In genomic region chr14:102509744-102510615, GRCh38 we compare ENCODE assay signal across 1 cellular context.
TF ChIP-seq lines count a peak whose summit lies in the region.

A gene with protein sequence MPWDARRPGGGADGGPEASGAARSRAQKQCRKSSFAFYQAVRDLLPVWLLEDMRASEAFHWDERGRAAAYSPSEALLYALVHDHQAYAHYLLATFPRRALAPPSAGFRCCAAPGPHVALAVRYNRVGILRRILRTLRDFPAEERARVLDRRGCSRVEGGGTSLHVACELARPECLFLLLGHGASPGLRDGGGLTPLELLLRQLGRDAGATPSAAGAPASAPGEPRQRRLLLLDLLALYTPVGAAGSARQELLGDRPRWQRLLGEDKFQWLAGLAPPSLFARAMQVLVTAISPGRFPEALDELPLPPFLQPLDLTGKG (minus strand): TSS chr14:102509776. CDS start chr14:102507889, 1,887 bp downstream.

TF ChIP-seq in HepG2, 621 proteins besides CTCF, POLR2A, EP300 and RAD21 (continued from another document and continues in another):
- TF ChIP-seq, protein P1, sequence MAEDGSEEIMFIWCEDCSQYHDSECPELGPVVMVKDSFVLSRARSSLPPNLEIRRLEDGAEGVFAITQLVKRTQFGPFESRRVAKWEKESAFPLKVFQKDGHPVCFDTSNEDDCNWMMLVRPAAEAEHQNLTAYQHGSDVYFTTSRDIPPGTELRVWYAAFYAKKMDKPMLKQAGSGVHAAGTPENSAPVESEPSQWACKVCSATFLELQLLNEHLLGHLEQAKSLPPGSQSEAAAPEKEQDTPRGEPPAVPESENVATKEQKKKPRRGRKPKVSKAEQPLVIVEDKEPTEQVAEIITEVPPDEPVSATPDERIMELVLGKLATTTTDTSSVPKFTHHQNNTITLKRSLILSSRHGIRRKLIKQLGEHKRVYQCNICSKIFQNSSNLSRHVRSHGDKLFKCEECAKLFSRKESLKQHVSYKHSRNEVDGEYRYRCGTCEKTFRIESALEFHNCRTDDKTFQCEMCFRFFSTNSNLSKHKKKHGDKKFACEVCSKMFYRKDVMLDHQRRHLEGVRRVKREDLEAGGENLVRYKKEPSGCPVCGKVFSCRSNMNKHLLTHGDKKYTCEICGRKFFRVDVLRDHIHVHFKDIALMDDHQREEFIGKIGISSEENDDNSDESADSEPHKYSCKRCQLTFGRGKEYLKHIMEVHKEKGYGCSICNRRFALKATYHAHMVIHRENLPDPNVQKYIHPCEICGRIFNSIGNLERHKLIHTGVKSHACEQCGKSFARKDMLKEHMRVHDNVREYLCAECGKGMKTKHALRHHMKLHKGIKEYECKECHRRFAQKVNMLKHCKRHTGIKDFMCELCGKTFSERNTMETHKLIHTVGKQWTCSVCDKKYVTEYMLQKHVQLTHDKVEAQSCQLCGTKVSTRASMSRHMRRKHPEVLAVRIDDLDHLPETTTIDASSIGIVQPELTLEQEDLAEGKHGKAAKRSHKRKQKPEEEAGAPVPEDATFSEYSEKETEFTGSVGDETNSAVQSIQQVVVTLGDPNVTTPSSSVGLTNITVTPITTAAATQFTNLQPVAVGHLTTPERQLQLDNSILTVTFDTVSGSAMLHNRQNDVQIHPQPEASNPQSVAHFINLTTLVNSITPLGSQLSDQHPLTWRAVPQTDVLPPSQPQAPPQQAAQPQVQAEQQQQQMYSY (CRISPR knock-in tag; IDR thresholded peaks at IDR 0.05): 0 out of 2 replicates have a peak, but pooled peaks have one; percentile 38
- TF ChIP-seq ZSCAN25 (CRISPR knock-in tag; IDR thresholded peaks at IDR 0.05) (peak; percentile 9; the same call in 1 of the 2 replicates), ZNF180 (CRISPR knock-in tag; IDR thresholded peaks at IDR 0.05; ENCODE audit: borderline replicate concordance, low read depth) (no peak), TGIF2 (CRISPR knock-in tag; IDR thresholded peaks at IDR 0.05) (peak; percentile 33; the same call in 1 of the 2 replicates), ZNF280B (CRISPR knock-in tag; IDR thresholded peaks at IDR 0.05; ENCODE audit: borderline replicate concordance) (no peak; the same call in 1 of the 2 replicates), YY1 (IDR thresholded peaks at IDR 0.05; ENCODE audit: insufficient read depth, insufficient replicate concordance, low read depth, low read length) (peak; percentile 64), AHDC1 (CRISPR knock-in tag; IDR thresholded peaks at IDR 0.05; ENCODE audit: borderline replicate concordance) (0 out of 2 replicates have a peak, but pooled peaks have one; percentile 16), CCDC6 (CRISPR knock-in tag; IDR thresholded peaks at IDR 0.05) (peak; percentile 40; the same call in 1 of the 2 replicates), ZNF570 (CRISPR knock-in tag; IDR thresholded peaks at IDR 0.05; ENCODE audit: borderline replicate concordance) (no peak), PCBP2 (optimal IDR thresholded peaks at IDR 0.05; ENCODE audit: low read depth, low read length, poor library complexity, severe bottlenecking) (no peak), TAF1 (CRISPR knock-in tag; IDR thresholded peaks at IDR 0.05) (0 out of 2 replicates have a peak, but pooled peaks have one; percentile 41), FOXJ3 (CRISPR knock-in tag; IDR thresholded peaks at IDR 0.05; ENCODE audit: borderline replicate concordance) (0 out of 2 replicates have a peak, but pooled peaks have one; percentile 19), ZNF687 (CRISPR knock-in tag; IDR thresholded peaks at IDR 0.05) (peak; percentile 60), ZNF547 (CRISPR knock-in tag; IDR thresholded peaks at IDR 0.05) (0 out of 2 replicates have a peak, but pooled peaks have one; percentile 37), TRAFD1 (CRISPR knock-in tag; IDR thresholded peaks at IDR 0.05; ENCODE audit: borderline replicate concordance) (no peak), ZNF33B (CRISPR knock-in tag; IDR thresholded peaks at IDR 0.05) (peak; percentile 72; the same call in 1 of the 2 replicates), ZNF713 (CRISPR knock-in tag; IDR thresholded peaks at IDR 0.05) (0 out of 2 replicates have a peak, but pooled peaks have one; percentile 47), ZNF788 (CRISPR knock-in tag; IDR thresholded peaks at IDR 0.05; ENCODE audit: borderline replicate concordance) (peak; percentile 18; the same call in 1 of the 2 replicates), ZNF644 (CRISPR knock-in tag; IDR thresholded peaks at IDR 0.05; ENCODE audit: low read depth) (no peak), FOSL2 (CRISPR knock-in tag; IDR thresholded peaks at IDR 0.05) (0 out of 2 replicates have a peak, but pooled peaks have one; percentile 1), ZNF225 (CRISPR knock-in tag; IDR thresholded peaks at IDR 0.05) (peak; percentile 61; the same call in 1 of the 2 replicates), HDAC1 (CRISPR knock-in tag; IDR thresholded peaks at IDR 0.05) (peak; percentile 63), CEBPG (CRISPR knock-in tag; IDR thresholded peaks at IDR 0.05) (peak; percentile 29; the same call in 1 of the 2 replicates), RFX1 (IDR thresholded peaks at IDR 0.05) (no peak), NR1H2 (CRISPR knock-in tag; IDR thresholded peaks at IDR 0.05; ENCODE audit: borderline replicate concordance, low read depth) (no peak; the same call in 1 of the 2 replicates), ZBTB7A (CRISPR knock-in tag; IDR thresholded peaks at IDR 0.05) (peak; percentile 87; the same call in 1 of the 2 replicates), NFE2L2 (IDR thresholded peaks at IDR 0.05; ENCODE audit: low read length) (no peak), MEIS2 (CRISPR knock-in tag; IDR thresholded peaks at IDR 0.05) (no peak), NFYB (CRISPR knock-in tag; IDR thresholded peaks at IDR 0.05) (peak; percentile 73)
- TF ChIP-seq, protein P2, sequence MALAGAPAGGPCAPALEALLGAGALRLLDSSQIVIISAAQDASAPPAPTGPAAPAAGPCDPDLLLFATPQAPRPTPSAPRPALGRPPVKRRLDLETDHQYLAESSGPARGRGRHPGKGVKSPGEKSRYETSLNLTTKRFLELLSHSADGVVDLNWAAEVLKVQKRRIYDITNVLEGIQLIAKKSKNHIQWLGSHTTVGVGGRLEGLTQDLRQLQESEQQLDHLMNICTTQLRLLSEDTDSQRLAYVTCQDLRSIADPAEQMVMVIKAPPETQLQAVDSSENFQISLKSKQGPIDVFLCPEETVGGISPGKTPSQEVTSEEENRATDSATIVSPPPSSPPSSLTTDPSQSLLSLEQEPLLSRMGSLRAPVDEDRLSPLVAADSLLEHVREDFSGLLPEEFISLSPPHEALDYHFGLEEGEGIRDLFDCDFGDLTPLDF (CRISPR knock-in tag; IDR thresholded peaks at IDR 0.05): no peak
- TF ChIP-seq, protein P3, sequence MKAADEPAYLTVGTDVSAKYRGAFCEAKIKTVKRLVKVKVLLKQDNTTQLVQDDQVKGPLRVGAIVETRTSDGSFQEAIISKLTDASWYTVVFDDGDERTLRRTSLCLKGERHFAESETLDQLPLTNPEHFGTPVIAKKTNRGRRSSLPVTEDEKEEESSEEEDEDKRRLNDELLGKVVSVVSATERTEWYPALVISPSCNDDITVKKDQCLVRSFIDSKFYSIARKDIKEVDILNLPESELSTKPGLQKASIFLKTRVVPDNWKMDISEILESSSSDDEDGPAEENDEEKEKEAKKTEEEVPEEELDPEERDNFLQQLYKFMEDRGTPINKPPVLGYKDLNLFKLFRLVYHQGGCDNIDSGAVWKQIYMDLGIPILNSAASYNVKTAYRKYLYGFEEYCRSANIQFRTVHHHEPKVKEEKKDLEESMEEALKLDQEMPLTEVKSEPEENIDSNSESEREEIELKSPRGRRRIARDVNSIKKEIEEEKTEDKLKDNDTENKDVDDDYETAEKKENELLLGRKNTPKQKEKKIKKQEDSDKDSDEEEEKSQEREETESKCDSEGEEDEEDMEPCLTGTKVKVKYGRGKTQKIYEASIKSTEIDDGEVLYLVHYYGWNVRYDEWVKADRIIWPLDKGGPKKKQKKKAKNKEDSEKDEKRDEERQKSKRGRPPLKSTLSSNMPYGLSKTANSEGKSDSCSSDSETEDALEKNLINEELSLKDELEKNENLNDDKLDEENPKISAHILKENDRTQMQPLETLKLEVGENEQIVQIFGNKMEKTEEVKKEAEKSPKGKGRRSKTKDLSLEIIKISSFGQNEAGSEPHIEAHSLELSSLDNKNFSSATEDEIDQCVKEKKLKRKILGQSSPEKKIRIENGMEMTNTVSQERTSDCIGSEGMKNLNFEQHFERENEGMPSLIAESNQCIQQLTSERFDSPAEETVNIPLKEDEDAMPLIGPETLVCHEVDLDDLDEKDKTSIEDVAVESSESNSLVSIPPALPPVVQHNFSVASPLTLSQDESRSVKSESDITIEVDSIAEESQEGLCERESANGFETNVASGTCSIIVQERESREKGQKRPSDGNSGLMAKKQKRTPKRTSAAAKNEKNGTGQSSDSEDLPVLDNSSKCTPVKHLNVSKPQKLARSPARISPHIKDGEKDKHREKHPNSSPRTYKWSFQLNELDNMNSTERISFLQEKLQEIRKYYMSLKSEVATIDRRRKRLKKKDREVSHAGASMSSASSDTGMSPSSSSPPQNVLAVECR (CRISPR knock-in tag; IDR thresholded peaks at IDR 0.05; ENCODE audit: borderline replicate concordance): peak; percentile 69; the same call in 1 of the 2 replicates
